8 cellular contexts compared by ENCODE assay signal in the genomic region with DNA sequence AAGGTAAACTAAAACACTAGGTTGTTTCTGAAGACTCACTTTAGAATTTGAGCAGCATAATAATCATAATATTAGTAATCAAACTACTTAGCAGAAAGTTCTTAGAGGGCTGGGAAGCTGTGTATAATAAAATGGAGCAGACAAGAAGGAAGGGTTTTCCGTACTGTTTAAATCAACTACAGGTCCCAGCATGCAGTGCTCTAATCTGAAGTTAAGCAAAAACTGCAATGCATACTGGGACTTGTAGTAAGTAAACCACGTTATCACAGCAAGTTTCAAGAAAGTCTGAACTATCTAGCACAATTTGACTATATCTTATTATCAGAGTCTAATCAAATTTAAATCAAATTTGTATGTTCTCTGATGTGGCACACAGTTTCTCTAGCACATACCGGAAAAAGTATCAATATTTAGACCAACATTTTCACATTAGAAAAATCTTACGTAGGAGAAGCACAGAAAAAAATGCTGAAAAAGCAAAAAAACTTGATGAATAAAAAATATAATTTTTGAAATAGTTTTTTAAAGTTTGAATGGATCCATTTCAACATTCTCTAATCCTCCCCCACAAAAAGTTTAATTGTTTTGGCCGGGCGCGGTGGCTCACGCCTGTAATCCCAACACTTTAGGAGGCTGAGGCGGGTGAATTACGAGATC. TPM values are rescaled to one million over a fixed set of nuclear protein-coding genes. Genes with fewer than 3 reads are reported as not detected.
DNase-seq lines count a peak whose midpoint lies in the region; ATAC-seq and TF ChIP-seq lines count a peak whose summit lies in the region.

No MANE protein-coding gene starts in this region.

- H3K36me3 ChIP-seq in left ventricle myocardium inferior: no peaks in the 10 kb centered on the region

- POLR2A ChIA-PET in activated B cell treated with CpG ODN at 0.5 μM for 24 hours (lab: Charles Lee): no interaction called here

- peak overlapping the region; percentile 22 for H3K4me3 ChIP-seq in left ventricle myocardium inferior

- CTCF ChIA-PET in activated B cell treated with CpG ODN at 0.5 μM for 24 hours (lab: Charles Lee): no interaction called here

- peak overlapping the region; percentile 30 for H3K4me3 Mint-ChIP-seq in activated naive CD4-positive, alpha-beta T cell treated with anti-CD3 and anti-CD28 coated beads, Interleukin-2, amount 50 U/mL, for 24 hours
- H3K4me3 Mint-ChIP-seq in activated B cell treated with CpG ODN at 0.5 μM for 24 hours: no peak overlapping the region
- H3K4me3 Mint-ChIP-seq in stimulated activated naive CD8-positive, alpha-beta T cell treated with anti-CD3 and anti-CD28 coated beads, Interleukin-15, Interleukin-2, amounts not matched to agents 100 ng/mL and 50 ng/mL, for 24 hours: peak overlapping the region; percentile 55

- DNase-seq in activated naive CD4-positive, alpha-beta T cell treated with anti-CD3 and anti-CD28 coated beads, Interleukin-2, amount 50 U/mL, for 16 hours: no peak
- peak; percentile 57 for DNase-seq in NCI-H2171 (lab: John Stamatoyannopoulos, UW)
- no peak for DNase-seq in activated B cell treated with CpG ODN at 0.5 μM for 24 hours
- no peak for DNase-seq in left ventricle myocardium inferior

- TF ChIP-seq CTCF in activated B cell treated with CpG ODN at 0.5 μM for 24 hours (IDR thresholded peaks at IDR 0.05) (no peak), left ventricle myocardium inferior (IDR thresholded peaks at IDR 0.05; ENCODE audit: borderline replicate concordance) (no peak)

- H3K27ac Mint-ChIP-seq in activated naive CD4-positive, alpha-beta T cell treated with anti-CD3 and anti-CD28 coated beads, Interleukin-2, amount 50 U/mL, for 24 hours: peak overlapping the region; percentile 72
- no peak overlapping the region for H3K27ac Mint-ChIP-seq in activated B cell treated with CpG ODN at 0.5 μM for 24 hours
- no peak overlapping the region for H3K27ac Mint-ChIP-seq in stimulated activated naive CD8-positive, alpha-beta T cell treated with anti-CD3 and anti-CD28 coated beads, Interleukin-15, Interleukin-2, amounts not matched to agents 100 ng/mL and 50 ng/mL, for 24 hours

- no peaks in the 10 kb centered on the region for H3K27me3 Mint-ChIP-seq in activated naive CD4-positive, alpha-beta T cell treated with anti-CD3 and anti-CD28 coated beads, Interleukin-2, amount 50 U/mL, for 24 hours
- H3K27me3 Mint-ChIP-seq in activated B cell treated with CpG ODN at 0.5 μM for 24 hours: no peaks in the 10 kb centered on the region
- no peaks in the 10 kb centered on the region for H3K27me3 Mint-ChIP-seq in stimulated activated naive CD8-positive, alpha-beta T cell treated with anti-CD3 and anti-CD28 coated beads, Interleukin-15, Interleukin-2, amounts not matched to agents 100 ng/mL and 50 ng/mL, for 24 hours

- H3K27me3 ChIP-seq in left ventricle myocardium inferior (ENCODE audit: low read depth): no peaks in the 10 kb centered on the region

- no peak overlapping the region for H3K27ac ChIP-seq in left ventricle myocardium inferior (replicated peaks)

- no peaks in the 10 kb centered on the region for H3K9me3 Mint-ChIP-seq in activated naive CD4-positive, alpha-beta T cell treated with anti-CD3 and anti-CD28 coated beads, Interleukin-2, amount 50 U/mL, for 24 hours
- no peaks in the 10 kb centered on the region for H3K9me3 Mint-ChIP-seq in activated B cell treated with CpG ODN at 0.5 μM for 24 hours
- H3K9me3 Mint-ChIP-seq in stimulated activated naive CD8-positive, alpha-beta T cell treated with anti-CD3 and anti-CD28 coated beads, Interleukin-15, Interleukin-2, amounts not matched to agents 100 ng/mL and 50 ng/mL, for 24 hours: no peaks in the 10 kb centered on the region

- intact Hi-C loops in activated B cell treated with CpG ODN at 0.5 μM for 24 hours (cut with micrococcal nuclease) (loop anchor here (1.0 kb wide), 1 partner anchor 8 kb away; the partner anchor contains the start of gene PHF21A), left ventricle myocardium inferior (cut with micrococcal nuclease) (no loop called here)

- no peaks in the 10 kb centered on the region for H3K36me3 Mint-ChIP-seq in activated naive CD4-positive, alpha-beta T cell treated with anti-CD3 and anti-CD28 coated beads, Interleukin-2, amount 50 U/mL, for 24 hours
- H3K36me3 Mint-ChIP-seq in activated B cell treated with CpG ODN at 0.5 μM for 24 hours (ENCODE audit: low read depth): no peaks in the 10 kb centered on the region
- no peaks in the 10 kb centered on the region for H3K36me3 Mint-ChIP-seq in stimulated activated naive CD8-positive, alpha-beta T cell treated with anti-CD3 and anti-CD28 coated beads, Interleukin-15, Interleukin-2, amounts not matched to agents 100 ng/mL and 50 ng/mL, for 24 hours (ENCODE audit: low read depth)

- peaks cover 76% of the 10 kb centered on the region for H3K4me1 ChIP-seq in left ventricle myocardium inferior

- no peaks in the 10 kb centered on the region for H3K9me3 ChIP-seq in left ventricle myocardium inferior (replicated peaks)

- H3K4me1 Mint-ChIP-seq in activated naive CD4-positive, alpha-beta T cell treated with anti-CD3 and anti-CD28 coated beads, Interleukin-2, amount 50 U/mL, for 24 hours: peaks cover 53% of the 10 kb centered on the region
- peaks cover 46% of the 10 kb centered on the region for H3K4me1 Mint-ChIP-seq in activated B cell treated with CpG ODN at 0.5 μM for 24 hours
- peaks cover 48% of the 10 kb centered on the region for H3K4me1 Mint-ChIP-seq in stimulated activated naive CD8-positive, alpha-beta T cell treated with anti-CD3 and anti-CD28 coated beads, Interleukin-15, Interleukin-2, amounts not matched to agents 100 ng/mL and 50 ng/mL, for 24 hours (ENCODE audit: low read depth)

- ATAC-seq in HG02623 (IDR thresholded peaks at IDR 0.05; ENCODE audit: unreplicated experiment): peak; percentile 66
- peak; percentile 99 for ATAC-seq in activated B cell treated with CpG ODN at 0.5 μM for 24 hours (ENCODE audit: low read depth)
- no peak for ATAC-seq in HG03280 (IDR thresholded peaks at IDR 0.05; ENCODE audit: unreplicated experiment)

RNA-seq across cellular contexts. Expression of gene PHF21A, which starts 8.2 kb away (rescaled TPM):
- total RNA-seq in activated B cell treated with CpG ODN at 0.5 μM for 24 hours (63.2 and 71.0 TPM in 2 replicates), left ventricle myocardium inferior (36.6 TPM)
